ENCODE assay signal across 5 cellular contexts in the genomic region with DNA sequence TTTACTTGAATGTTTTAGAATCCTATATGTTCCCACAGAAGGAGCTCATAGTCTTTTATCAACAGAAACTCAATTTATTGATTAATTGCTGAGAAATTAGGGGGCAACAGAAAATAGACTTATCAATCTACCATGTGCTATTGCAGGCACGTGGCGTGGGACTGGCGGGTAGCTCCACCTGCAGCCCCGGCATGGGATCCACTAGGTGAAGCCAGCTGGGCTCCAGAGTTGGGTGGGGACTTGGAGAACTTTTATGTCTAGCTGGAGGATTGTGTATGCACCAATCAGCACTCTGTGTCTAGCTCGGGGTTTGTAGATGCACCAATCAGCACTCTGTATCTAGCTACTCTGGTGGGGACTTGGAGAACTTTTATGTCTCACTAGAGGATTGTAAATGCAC.
"Had no signal": no experiment of that assay in that cellular context is flagged by ENCODE, and none has a peak within 500 bp of the region (broad histone marks: within the 10 kb centered on the region; RNA-seq: fewer than 3 reads in every experiment).

No MANE protein-coding gene starts in this region.

- H3K4me3 ChIP-seq: K562 had no signal

- ATAC-seq: HepG2, K562 had no signal

- H3K27ac ChIP-seq: HL-60 had no signal

- DNase-seq: IMR-90, KBM-7 had no signal
